1 cellular context compared by ENCODE assay signal in genomic region chr17:76281573-76282371, GRCh38.
TF ChIP-seq lines count a peak whose summit lies in the region.

No MANE protein-coding gene starts in this region.

TF ChIP-seq in K562, 482 proteins besides CTCF, POLR2A, EP300 and RAD21:
- peak; percentile 71 for TF ChIP-seq NFIC (IDR thresholded peaks at IDR 0.05)
- no peak for TF ChIP-seq ETV5 (CRISPR knock-in tag; IDR thresholded peaks at IDR 0.05; ENCODE audit: low read depth)
- peak; percentile 41 for TF ChIP-seq POLR2G (IDR thresholded peaks at IDR 0.05; ENCODE audit: low read depth, low read length)
TF ChIP-seq in K562: peak in this region for 2.
